Comparison of ENCODE assay signal across 17 cellular contexts in genomic region chrX:52979993-52980392, GRCh38. TPM values are rescaled to one million over a fixed set of nuclear protein-coding genes. Genes with fewer than 3 reads are reported as not detected.
A peak's percentile ranks its signal among the peaks of the same experiment; 100 is the strongest.
DNase-seq lines count a peak whose midpoint lies in the region; ATAC-seq, FAIRE-seq and TF ChIP-seq lines count a peak whose summit lies in the region.
"Had no signal": no experiment of that assay in that cellular context is flagged by ENCODE, and none has a peak within 500 bp of the region (broad histone marks: within the 10 kb centered on the region; RNA-seq: fewer than 3 reads in every experiment).

No MANE protein-coding gene starts in this region.

- H3K9me3 ChIP-seq in PC-9 (ENCODE audit: insufficient read depth, low read depth) (no peaks in the 10 kb centered on the region), hepatocyte (ENCODE audit: low read depth) (no peaks in the 10 kb centered on the region), suprapubic skin (no peaks in the 10 kb centered on the region)
- no peaks in the 10 kb centered on the region for H3K9me3 ChIP-seq in naive thymus-derived CD4-positive, alpha-beta T cell (ENCODE audit: control insufficient read depth in 2 of 3, low read length in 3 of 3)
- H3K9me3 ChIP-seq: gastrocnemius medialis, stomach had no signal

- H3K27me3 Mint-ChIP-seq in naive thymus-derived CD4-positive, alpha-beta T cell, result no peaks in the 10 kb centered on the region
- H3K27me3 Mint-ChIP-seq: central memory CD8-positive, alpha-beta T cell had no signal

- intact Hi-C loops in PC-9 (cut with micrococcal nuclease; ENCODE audit: unreplicated experiment), result no loop called here
- intact Hi-C loops in naive thymus-derived CD4-positive, alpha-beta T cell (cut with micrococcal nuclease), result no loop called here

- H2AFZ ChIP-seq in PC-9 (no peak overlapping the region), hepatocyte (no peak overlapping the region)
- H2AFZ ChIP-seq: parathyroid adenoma had no signal

- no peaks in the 10 kb centered on the region for H3K9me2 ChIP-seq in PC-9 (ENCODE audit: insufficient read depth)
- H3K9me2 ChIP-seq in hepatocyte (replicated peaks; ENCODE audit: insufficient read depth), result no peaks in the 10 kb centered on the region

- no peak overlapping the region for H3K4me2 ChIP-seq in PC-9
- no peak overlapping the region for H3K4me2 ChIP-seq in hepatocyte

- H3K27me3 ChIP-seq in PC-9 (ENCODE audit: insufficient read depth, low read depth) (no peaks in the 10 kb centered on the region), hepatocyte (no peaks in the 10 kb centered on the region), suprapubic skin (no peaks in the 10 kb centered on the region)
- H3K27me3 ChIP-seq in naive thymus-derived CD4-positive, alpha-beta T cell (ENCODE audit: control insufficient read depth in 2 of 2, insufficient read depth in 2 of 2, low read length in 2 of 2), result no peaks in the 10 kb centered on the region
- H3K27me3 ChIP-seq: gastrocnemius medialis, stomach had no signal

- FAIRE-seq in GM12892 (lab: Jason Lieb, UNC), result peak; percentile 14

- CTCF ChIA-PET in PC-9 (lab: Charles Lee), result no interaction called here
- CTCF ChIA-PET in naive thymus-derived CD4-positive, alpha-beta T cell (lab: Charles Lee), result no interaction called here

- TF ChIP-seq POLR2A in GM12892 (IDR thresholded peaks at IDR 0.05; ENCODE audit: low read depth, low read length) (no peak), suprapubic skin (IDR thresholded peaks at IDR 0.05) (no peak)

- no peaks in the 10 kb centered on the region for H3K36me3 Mint-ChIP-seq in naive thymus-derived CD4-positive, alpha-beta T cell
- H3K36me3 Mint-ChIP-seq: activated naive CD4-positive, alpha-beta T cell treated with anti-CD3 and anti-CD28 coated beads, Interleukin-2, amount 50 U/mL, for 72 hours had no signal

- H3K4me1 ChIP-seq in PC-9 (replicated peaks; ENCODE audit: insufficient read depth) (no peaks in the 10 kb centered on the region), hepatocyte (ENCODE audit: insufficient read depth) (no peaks in the 10 kb centered on the region), suprapubic skin (peaks cover 19% of the 10 kb centered on the region)
- no peaks in the 10 kb centered on the region for H3K4me1 ChIP-seq in naive thymus-derived CD4-positive, alpha-beta T cell (ENCODE audit: control insufficient read depth in 2 of 2, insufficient read depth in 2 of 2, low read length in 2 of 2)

- peaks cover 0 to 8% (median 0%) of the 10 kb centered on the region in 7 donors for H3K4me1 Mint-ChIP-seq in naive thymus-derived CD4-positive, alpha-beta T cell
- H3K4me1 Mint-ChIP-seq: central memory CD8-positive, alpha-beta T cell had no signal

- no peaks in the 10 kb centered on the region for H4K20me1 ChIP-seq in PC-9 (ENCODE audit: insufficient read depth)
- H4K20me1 ChIP-seq in hepatocyte (ENCODE audit: insufficient read depth, poor library complexity, severe bottlenecking), result no peaks in the 10 kb centered on the region

- no peaks in the 10 kb centered on the region for H3F3A ChIP-seq in PC-9 (ENCODE audit: insufficient read depth, low read depth)

- 0 out of 2 replicates have a peak overlapping the region, but pooled peaks have one; percentile 43 for H3K27ac ChIP-seq in PC-9
- H3K27ac ChIP-seq in hepatocyte, result peak overlapping the region; percentile 63
- peak overlapping the region; percentile 59 for H3K27ac ChIP-seq in suprapubic skin
- H3K27ac ChIP-seq in naive thymus-derived CD4-positive, alpha-beta T cell (ENCODE audit: low read depth, low read length), result no peak overlapping the region
- H3K27ac ChIP-seq: C4-2B, parathyroid adenoma, SK-N-MC, stomach had no signal

- H3K36me3 ChIP-seq in PC-9 (ENCODE audit: low read depth), result no peaks in the 10 kb centered on the region
- H3K36me3 ChIP-seq in hepatocyte (replicated peaks; ENCODE audit: insufficient read depth, low read depth), result no peaks in the 10 kb centered on the region
- H3K36me3 ChIP-seq in suprapubic skin, result no peaks in the 10 kb centered on the region
- no peaks in the 10 kb centered on the region for H3K36me3 ChIP-seq in naive thymus-derived CD4-positive, alpha-beta T cell (ENCODE audit: control insufficient read depth in 2 of 3, insufficient read depth in 3 of 3, low read length in 3 of 3)
- H3K36me3 ChIP-seq: gastrocnemius medialis, stomach had no signal

- WGBS in hepatocyte (ENCODE audit: low lambda C conversion rate, missing lambda C conversion rate), result 70% methylated on average over 4 of the region's 4 CpGs
- 75% methylated on average over 4 of the region's 4 CpGs for WGBS in suprapubic skin

- TSS peak; percentile 62 for BruUV-seq in PC-9 (replicated peaks; lab: Mats Ljungman, UMichigan)

- peaks cover 0 to 2% (median 0%) of the 10 kb centered on the region in 11 donors for H3K9me3 Mint-ChIP-seq in naive thymus-derived CD4-positive, alpha-beta T cell
- H3K9me3 Mint-ChIP-seq: activated naive CD4-positive, alpha-beta T cell treated with anti-CD3 and anti-CD28 coated beads, Interleukin-2, amount 50 U/mL, for 72 hours; activated T-cell treated with anti-CD3 and anti-CD28 coated beads, Interleukin-2, amount 50 U/mL, for 24 hours; central memory CD8-positive, alpha-beta T cell had no signal

- no peaks in the 10 kb centered on the region for H3K79me2 ChIP-seq in PC-9 (ENCODE audit: low read depth)
- peaks cover 12% of the 10 kb centered on the region for H3K79me2 ChIP-seq in hepatocyte
- H3K79me2 ChIP-seq: parathyroid adenoma had no signal

- POLR2A ChIA-PET in PC-9 (lab: Charles Lee; ENCODE audit: unreplicated experiment), result no interaction called here
- POLR2A ChIA-PET in naive thymus-derived CD4-positive, alpha-beta T cell (lab: Charles Lee), result no interaction called here

- no peak for ATAC-seq in naive thymus-derived CD4-positive, alpha-beta T cell
- ATAC-seq: activated naive CD4-positive, alpha-beta T cell treated with anti-CD3 and anti-CD28 coated beads, Interleukin-2, amount 50 U/mL, for 72 hours had no signal

- no peak for TF ChIP-seq CTCF in PC-9 (conservative IDR thresholded peaks at IDR 0.05)
- TF ChIP-seq CTCF in hepatocyte (IDR thresholded peaks at IDR 0.05; ENCODE audit: poor library complexity), result no peak
- no peak for TF ChIP-seq CTCF in suprapubic skin (IDR thresholded peaks at IDR 0.05)

- no peak overlapping the region for H3K4me3 Mint-ChIP-seq in naive thymus-derived CD4-positive, alpha-beta T cell
- H3K4me3 Mint-ChIP-seq: activated T-cell treated with anti-CD3 and anti-CD28 coated beads, Interleukin-2, amount 50 U/mL, for 24 hours; central memory CD8-positive, alpha-beta T cell had no signal

- DNase-seq in GM12892 (ENCODE audit: insufficient read length) (no peak), PC-9 (no peak), hepatocyte (ENCODE audit: low spot score) (no peak), suprapubic skin (ENCODE audit: low spot score in 2 of 2) (peak in 1 of 2 donors; percentile 35), glomerular visceral epithelial cell (ENCODE audit: extremely low spot score) (no peak), hippocampal formation (lab: John Stamatoyannopoulos, UW) (no peak)
- DNase-seq in naive thymus-derived CD4-positive, alpha-beta T cell, result no peak
- DNase-seq: activated T-cell treated with anti-CD3 and anti-CD28 coated beads, Interleukin-2, amount 50 U/mL, for 24 hours; DND-41; stimulated activated CD4-positive, alpha-beta T cell treated with anti-CD3 and anti-CD28 coated beads, Interleukin-12 subunit alpha, Interleukin-12 subunit beta, amount 100 ng/mL, for 4 hours; stomach had no signal

- H3K4me3 ChIP-seq in PC-9, result no peak overlapping the region
- H3K4me3 ChIP-seq in hepatocyte, result no peak overlapping the region
- no peak overlapping the region for H3K4me3 ChIP-seq in suprapubic skin
- H3K4me3 ChIP-seq in naive thymus-derived CD4-positive, alpha-beta T cell (ENCODE audit: low read length), result no peak overlapping the region
- H3K4me3 ChIP-seq: gastrocnemius medialis, SK-N-MC, stomach had no signal

- TF ChIP-seq EP300 in suprapubic skin (IDR thresholded peaks at IDR 0.05), result no peak

- H3K27ac Mint-ChIP-seq in naive thymus-derived CD4-positive, alpha-beta T cell, result no peak overlapping the region
- H3K27ac Mint-ChIP-seq: activated naive CD4-positive, alpha-beta T cell treated with anti-CD3 and anti-CD28 coated beads, Interleukin-2, amount 50 U/mL, for 72 hours had no signal

RNA-seq across cellular contexts. Expression of gene FAM156A, which starts 21.7 kb away (rescaled TPM):
- 22.9 TPM for polyA plus RNA-seq in GM12892 (2012; ENCODE audit: missing spikeins)
- total RNA-seq in PC-9 (2021) (26.8 and 34.2 TPM in 2 replicates), hepatocyte (10.8 and 16.9 TPM in 2 replicates), suprapubic skin (10 to 100 TPM; 13.1 to 38.1 (median 24.8) TPM)
- polyA plus RNA-seq in hepatocyte, result 26.6 and 43.1 TPM in 2 replicates
- 10 to 100 TPM; 17.6 to 32.3 (median 25.3) TPM for total RNA-seq in naive thymus-derived CD4-positive, alpha-beta T cell
- 1 to 10 TPM; 3.7 to 7.7 TPM for polyA plus RNA-seq in naive thymus-derived CD4-positive, alpha-beta T cell
